1 cellular context compared by ENCODE assay signal in the genomic region with DNA sequence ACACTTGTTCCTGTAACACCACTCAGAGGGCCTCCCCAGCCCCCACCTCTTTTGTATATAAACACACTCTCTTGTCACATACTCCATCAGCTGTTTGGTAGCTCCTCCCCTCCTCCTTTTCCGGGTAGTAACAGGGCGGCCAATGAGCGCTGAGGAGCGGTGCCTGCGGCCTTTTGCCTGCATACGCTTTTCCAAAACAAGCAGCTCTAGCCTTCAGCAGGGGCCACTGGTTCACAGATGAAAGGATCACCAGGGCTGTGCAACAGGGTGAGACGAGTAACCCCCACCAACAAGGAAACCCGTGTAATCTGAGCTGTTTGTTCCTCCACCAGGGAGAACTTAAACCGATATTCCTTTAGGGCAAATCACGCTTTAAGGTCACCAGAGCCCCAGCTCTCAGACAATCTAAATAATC.
TF ChIP-seq lines count a peak whose summit lies in the region.

No MANE protein-coding gene starts in this region.

TF ChIP-seq in HepG2, 621 proteins besides CTCF, POLR2A, EP300 and RAD21 (continued from another document and continues in another):
- TF ChIP-seq, protein P1, sequence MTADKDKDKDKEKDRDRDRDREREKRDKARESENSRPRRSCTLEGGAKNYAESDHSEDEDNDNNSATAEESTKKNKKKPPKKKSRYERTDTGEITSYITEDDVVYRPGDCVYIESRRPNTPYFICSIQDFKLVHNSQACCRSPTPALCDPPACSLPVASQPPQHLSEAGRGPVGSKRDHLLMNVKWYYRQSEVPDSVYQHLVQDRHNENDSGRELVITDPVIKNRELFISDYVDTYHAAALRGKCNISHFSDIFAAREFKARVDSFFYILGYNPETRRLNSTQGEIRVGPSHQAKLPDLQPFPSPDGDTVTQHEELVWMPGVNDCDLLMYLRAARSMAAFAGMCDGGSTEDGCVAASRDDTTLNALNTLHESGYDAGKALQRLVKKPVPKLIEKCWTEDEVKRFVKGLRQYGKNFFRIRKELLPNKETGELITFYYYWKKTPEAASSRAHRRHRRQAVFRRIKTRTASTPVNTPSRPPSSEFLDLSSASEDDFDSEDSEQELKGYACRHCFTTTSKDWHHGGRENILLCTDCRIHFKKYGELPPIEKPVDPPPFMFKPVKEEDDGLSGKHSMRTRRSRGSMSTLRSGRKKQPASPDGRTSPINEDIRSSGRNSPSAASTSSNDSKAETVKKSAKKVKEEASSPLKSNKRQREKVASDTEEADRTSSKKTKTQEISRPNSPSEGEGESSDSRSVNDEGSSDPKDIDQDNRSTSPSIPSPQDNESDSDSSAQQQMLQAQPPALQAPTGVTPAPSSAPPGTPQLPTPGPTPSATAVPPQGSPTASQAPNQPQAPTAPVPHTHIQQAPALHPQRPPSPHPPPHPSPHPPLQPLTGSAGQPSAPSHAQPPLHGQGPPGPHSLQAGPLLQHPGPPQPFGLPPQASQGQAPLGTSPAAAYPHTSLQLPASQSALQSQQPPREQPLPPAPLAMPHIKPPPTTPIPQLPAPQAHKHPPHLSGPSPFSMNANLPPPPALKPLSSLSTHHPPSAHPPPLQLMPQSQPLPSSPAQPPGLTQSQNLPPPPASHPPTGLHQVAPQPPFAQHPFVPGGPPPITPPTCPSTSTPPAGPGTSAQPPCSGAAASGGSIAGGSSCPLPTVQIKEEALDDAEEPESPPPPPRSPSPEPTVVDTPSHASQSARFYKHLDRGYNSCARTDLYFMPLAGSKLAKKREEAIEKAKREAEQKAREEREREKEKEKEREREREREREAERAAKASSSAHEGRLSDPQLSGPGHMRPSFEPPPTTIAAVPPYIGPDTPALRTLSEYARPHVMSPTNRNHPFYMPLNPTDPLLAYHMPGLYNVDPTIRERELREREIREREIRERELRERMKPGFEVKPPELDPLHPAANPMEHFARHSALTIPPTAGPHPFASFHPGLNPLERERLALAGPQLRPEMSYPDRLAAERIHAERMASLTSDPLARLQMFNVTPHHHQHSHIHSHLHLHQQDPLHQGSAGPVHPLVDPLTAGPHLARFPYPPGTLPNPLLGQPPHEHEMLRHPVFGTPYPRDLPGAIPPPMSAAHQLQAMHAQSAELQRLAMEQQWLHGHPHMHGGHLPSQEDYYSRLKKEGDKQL (CRISPR knock-in tag; IDR thresholded peaks at IDR 0.05; ENCODE audit: low read depth) = peak; percentile 69; the same call in 1 of the 2 replicates
- TF ChIP-seq ZNF34 (CRISPR knock-in tag; IDR thresholded peaks at IDR 0.05; ENCODE audit: borderline replicate concordance) (no peak), JUN (CRISPR knock-in tag; IDR thresholded peaks at IDR 0.05) (0 out of 2 replicates have a peak, but pooled peaks have one; percentile 32), SNAPC2 (CRISPR knock-in tag; IDR thresholded peaks at IDR 0.05) (no peak), HNF4A (CRISPR knock-in tag; IDR thresholded peaks at IDR 0.05) (peak; percentile 63), ZNF225 (CRISPR knock-in tag; IDR thresholded peaks at IDR 0.05) (no peak), SRSF1 (optimal IDR thresholded peaks at IDR 0.05; ENCODE audit: low read depth, low read length) (no peak), JARID2 (CRISPR knock-in tag; IDR thresholded peaks at IDR 0.05; ENCODE audit: insufficient replicate concordance) (no peak), RAD51 (IDR thresholded peaks at IDR 0.05; ENCODE audit: borderline replicate concordance) (no peak), ZNF652 (CRISPR knock-in tag; IDR thresholded peaks at IDR 0.05; ENCODE audit: borderline replicate concordance, low read depth) (no peak), ZNF354B (CRISPR knock-in tag; IDR thresholded peaks at IDR 0.05) (no peak), ZNF337 (CRISPR knock-in tag; IDR thresholded peaks at IDR 0.05; ENCODE audit: borderline replicate concordance, low read depth) (0 out of 2 replicates have a peak, but pooled peaks have one; percentile 32), ZNF253 (CRISPR knock-in tag; IDR thresholded peaks at IDR 0.05; ENCODE audit: borderline replicate concordance) (no peak), ATAD3A (CRISPR knock-in tag; IDR thresholded peaks at IDR 0.05) (no peak), U2AF1 (optimal IDR thresholded peaks at IDR 0.05; ENCODE audit: low read depth, low read length) (no peak), ZNF660 (CRISPR knock-in tag; IDR thresholded peaks at IDR 0.05; ENCODE audit: borderline replicate concordance, low read depth) (no peak), POLR2AphosphoS5 (IDR thresholded peaks at IDR 0.05; ENCODE audit: low read depth, low read length) (peak; percentile 81), RARA (CRISPR knock-in tag; IDR thresholded peaks at IDR 0.05) (peak; percentile 91), XRCC5 (optimal IDR thresholded peaks at IDR 0.05; ENCODE audit: low read length) (peak; percentile 46), CHCHD3 (CRISPR knock-in tag; IDR thresholded peaks at IDR 0.05) (no peak), FLYWCH1 (CRISPR knock-in tag; IDR thresholded peaks at IDR 0.05) (no peak)
- TF ChIP-seq, protein P2, sequence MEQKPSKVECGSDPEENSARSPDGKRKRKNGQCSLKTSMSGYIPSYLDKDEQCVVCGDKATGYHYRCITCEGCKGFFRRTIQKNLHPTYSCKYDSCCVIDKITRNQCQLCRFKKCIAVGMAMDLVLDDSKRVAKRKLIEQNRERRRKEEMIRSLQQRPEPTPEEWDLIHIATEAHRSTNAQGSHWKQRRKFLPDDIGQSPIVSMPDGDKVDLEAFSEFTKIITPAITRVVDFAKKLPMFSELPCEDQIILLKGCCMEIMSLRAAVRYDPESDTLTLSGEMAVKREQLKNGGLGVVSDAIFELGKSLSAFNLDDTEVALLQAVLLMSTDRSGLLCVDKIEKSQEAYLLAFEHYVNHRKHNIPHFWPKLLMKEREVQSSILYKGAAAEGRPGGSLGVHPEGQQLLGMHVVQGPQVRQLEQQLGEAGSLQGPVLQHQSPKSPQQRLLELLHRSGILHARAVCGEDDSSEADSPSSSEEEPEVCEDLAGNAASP (CRISPR knock-in tag; IDR thresholded peaks at IDR 0.05; ENCODE audit: borderline replicate concordance) = peak; percentile 78; the same call in 1 of the 2 replicates
- TF ChIP-seq, protein P3, sequence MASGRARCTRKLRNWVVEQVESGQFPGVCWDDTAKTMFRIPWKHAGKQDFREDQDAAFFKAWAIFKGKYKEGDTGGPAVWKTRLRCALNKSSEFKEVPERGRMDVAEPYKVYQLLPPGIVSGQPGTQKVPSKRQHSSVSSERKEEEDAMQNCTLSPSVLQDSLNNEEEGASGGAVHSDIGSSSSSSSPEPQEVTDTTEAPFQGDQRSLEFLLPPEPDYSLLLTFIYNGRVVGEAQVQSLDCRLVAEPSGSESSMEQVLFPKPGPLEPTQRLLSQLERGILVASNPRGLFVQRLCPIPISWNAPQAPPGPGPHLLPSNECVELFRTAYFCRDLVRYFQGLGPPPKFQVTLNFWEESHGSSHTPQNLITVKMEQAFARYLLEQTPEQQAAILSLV (CRISPR knock-in tag; IDR thresholded peaks at IDR 0.05; ENCODE audit: borderline replicate concordance) = 0 out of 2 replicates have a peak, but pooled peaks have one; percentile 53
- TF ChIP-seq, protein P4, sequence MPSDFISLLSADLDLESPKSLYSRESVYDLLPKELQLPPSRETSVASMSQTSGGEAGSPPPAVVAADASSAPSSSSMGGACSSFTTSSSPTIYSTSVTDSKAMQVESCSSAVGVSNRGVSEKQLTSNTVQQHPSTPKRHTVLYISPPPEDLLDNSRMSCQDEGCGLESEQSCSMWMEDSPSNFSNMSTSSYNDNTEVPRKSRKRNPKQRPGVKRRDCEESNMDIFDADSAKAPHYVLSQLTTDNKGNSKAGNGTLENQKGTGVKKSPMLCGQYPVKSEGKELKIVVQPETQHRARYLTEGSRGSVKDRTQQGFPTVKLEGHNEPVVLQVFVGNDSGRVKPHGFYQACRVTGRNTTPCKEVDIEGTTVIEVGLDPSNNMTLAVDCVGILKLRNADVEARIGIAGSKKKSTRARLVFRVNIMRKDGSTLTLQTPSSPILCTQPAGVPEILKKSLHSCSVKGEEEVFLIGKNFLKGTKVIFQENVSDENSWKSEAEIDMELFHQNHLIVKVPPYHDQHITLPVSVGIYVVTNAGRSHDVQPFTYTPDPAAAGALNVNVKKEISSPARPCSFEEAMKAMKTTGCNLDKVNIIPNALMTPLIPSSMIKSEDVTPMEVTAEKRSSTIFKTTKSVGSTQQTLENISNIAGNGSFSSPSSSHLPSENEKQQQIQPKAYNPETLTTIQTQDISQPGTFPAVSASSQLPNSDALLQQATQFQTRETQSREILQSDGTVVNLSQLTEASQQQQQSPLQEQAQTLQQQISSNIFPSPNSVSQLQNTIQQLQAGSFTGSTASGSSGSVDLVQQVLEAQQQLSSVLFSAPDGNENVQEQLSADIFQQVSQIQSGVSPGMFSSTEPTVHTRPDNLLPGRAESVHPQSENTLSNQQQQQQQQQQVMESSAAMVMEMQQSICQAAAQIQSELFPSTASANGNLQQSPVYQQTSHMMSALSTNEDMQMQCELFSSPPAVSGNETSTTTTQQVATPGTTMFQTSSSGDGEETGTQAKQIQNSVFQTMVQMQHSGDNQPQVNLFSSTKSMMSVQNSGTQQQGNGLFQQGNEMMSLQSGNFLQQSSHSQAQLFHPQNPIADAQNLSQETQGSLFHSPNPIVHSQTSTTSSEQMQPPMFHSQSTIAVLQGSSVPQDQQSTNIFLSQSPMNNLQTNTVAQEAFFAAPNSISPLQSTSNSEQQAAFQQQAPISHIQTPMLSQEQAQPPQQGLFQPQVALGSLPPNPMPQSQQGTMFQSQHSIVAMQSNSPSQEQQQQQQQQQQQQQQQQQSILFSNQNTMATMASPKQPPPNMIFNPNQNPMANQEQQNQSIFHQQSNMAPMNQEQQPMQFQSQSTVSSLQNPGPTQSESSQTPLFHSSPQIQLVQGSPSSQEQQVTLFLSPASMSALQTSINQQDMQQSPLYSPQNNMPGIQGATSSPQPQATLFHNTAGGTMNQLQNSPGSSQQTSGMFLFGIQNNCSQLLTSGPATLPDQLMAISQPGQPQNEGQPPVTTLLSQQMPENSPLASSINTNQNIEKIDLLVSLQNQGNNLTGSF (CRISPR knock-in tag; IDR thresholded peaks at IDR 0.05) = no peak
- TF ChIP-seq, protein P5, sequence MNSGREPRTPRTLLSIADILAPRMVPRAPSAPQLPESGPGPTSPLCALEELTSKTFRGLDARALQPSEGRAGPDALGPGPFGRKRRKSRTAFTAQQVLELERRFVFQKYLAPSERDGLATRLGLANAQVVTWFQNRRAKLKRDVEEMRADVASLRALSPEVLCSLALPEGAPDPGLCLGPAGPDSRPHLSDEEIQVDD (CRISPR knock-in tag; IDR thresholded peaks at IDR 0.05; ENCODE audit: borderline replicate concordance) = no peak
- TF ChIP-seq, protein P6, sequence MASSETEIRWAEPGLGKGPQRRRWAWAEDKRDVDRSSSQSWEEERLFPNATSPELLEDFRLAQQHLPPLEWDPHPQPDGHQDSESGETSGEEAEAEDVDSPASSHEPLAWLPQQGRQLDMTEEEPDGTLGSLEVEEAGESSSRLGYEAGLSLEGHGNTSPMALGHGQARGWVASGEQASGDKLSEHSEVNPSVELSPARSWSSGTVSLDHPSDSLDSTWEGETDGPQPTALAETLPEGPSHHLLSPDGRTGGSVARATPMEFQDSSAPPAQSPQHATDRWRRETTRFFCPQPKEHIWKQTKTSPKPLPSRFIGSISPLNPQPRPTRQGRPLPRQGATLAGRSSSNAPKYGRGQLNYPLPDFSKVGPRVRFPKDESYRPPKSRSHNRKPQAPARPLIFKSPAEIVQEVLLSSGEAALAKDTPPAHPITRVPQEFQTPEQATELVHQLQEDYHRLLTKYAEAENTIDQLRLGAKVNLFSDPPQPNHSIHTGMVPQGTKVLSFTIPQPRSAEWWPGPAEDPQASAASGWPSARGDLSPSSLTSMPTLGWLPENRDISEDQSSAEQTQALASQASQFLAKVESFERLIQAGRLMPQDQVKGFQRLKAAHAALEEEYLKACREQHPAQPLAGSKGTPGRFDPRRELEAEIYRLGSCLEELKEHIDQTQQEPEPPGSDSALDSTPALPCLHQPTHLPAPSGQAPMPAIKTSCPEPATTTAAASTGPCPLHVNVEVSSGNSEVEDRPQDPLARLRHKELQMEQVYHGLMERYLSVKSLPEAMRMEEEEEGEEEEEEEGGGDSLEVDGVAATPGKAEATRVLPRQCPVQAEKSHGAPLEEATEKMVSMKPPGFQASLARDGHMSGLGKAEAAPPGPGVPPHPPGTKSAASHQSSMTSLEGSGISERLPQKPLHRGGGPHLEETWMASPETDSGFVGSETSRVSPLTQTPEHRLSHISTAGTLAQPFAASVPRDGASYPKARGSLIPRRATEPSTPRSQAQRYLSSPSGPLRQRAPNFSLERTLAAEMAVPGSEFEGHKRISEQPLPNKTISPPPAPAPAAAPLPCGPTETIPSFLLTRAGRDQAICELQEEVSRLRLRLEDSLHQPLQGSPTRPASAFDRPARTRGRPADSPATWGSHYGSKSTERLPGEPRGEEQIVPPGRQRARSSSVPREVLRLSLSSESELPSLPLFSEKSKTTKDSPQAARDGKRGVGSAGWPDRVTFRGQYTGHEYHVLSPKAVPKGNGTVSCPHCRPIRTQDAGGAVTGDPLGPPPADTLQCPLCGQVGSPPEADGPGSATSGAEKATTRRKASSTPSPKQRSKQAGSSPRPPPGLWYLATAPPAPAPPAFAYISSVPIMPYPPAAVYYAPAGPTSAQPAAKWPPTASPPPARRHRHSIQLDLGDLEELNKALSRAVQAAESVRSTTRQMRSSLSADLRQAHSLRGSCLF (CRISPR knock-in tag; IDR thresholded peaks at IDR 0.05; ENCODE audit: borderline replicate concordance) = no peak
- TF ChIP-seq, protein P7, sequence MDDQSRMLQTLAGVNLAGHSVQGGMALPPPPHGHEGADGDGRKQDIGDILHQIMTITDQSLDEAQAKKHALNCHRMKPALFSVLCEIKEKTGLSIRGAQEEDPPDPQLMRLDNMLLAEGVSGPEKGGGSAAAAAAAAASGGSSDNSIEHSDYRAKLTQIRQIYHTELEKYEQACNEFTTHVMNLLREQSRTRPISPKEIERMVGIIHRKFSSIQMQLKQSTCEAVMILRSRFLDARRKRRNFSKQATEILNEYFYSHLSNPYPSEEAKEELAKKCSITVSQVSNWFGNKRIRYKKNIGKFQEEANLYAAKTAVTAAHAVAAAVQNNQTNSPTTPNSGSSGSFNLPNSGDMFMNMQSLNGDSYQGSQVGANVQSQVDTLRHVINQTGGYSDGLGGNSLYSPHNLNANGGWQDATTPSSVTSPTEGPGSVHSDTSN (CRISPR knock-in tag; IDR thresholded peaks at IDR 0.05; ENCODE audit: borderline replicate concordance) = no peak
- TF ChIP-seq, protein P8, sequence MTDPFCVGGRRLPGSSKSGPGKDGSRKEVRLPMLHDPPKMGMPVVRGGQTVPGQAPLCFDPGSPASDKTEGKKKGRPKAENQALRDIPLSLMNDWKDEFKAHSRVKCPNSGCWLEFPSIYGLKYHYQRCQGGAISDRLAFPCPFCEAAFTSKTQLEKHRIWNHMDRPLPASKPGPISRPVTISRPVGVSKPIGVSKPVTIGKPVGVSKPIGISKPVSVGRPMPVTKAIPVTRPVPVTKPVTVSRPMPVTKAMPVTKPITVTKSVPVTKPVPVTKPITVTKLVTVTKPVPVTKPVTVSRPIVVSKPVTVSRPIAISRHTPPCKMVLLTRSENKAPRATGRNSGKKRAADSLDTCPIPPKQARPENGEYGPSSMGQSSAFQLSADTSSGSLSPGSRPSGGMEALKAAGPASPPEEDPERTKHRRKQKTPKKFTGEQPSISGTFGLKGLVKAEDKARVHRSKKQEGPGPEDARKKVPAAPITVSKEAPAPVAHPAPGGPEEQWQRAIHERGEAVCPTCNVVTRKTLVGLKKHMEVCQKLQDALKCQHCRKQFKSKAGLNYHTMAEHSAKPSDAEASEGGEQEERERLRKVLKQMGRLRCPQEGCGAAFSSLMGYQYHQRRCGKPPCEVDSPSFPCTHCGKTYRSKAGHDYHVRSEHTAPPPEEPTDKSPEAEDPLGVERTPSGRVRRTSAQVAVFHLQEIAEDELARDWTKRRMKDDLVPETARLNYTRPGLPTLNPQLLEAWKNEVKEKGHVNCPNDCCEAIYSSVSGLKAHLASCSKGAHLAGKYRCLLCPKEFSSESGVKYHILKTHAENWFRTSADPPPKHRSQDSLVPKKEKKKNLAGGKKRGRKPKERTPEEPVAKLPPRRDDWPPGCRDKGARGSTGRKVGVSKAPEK (CRISPR knock-in tag; IDR thresholded peaks at IDR 0.05; ENCODE audit: borderline replicate concordance) = no peak
- TF ChIP-seq, protein P9, sequence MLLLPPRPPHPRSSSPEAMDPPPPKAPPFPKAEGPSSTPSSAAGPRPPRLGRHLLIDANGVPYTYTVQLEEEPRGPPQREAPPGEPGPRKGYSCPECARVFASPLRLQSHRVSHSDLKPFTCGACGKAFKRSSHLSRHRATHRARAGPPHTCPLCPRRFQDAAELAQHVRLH (CRISPR knock-in tag; IDR thresholded peaks at IDR 0.05; ENCODE audit: borderline replicate concordance, low read depth) = no peak
